Comparison of ENCODE assay signal across 8 cellular contexts in genomic region chr6:56541736-56542366, GRCh38.
A peak's percentile ranks its signal among the peaks of the same experiment; 100 is the strongest.
DNase-seq lines count a peak whose midpoint lies in the region; ATAC-seq and TF ChIP-seq lines count a peak whose summit lies in the region.

No MANE protein-coding gene starts in this region.

- no TSS peak for BruUV-seq in PC-9 (replicated peaks; lab: Mats Ljungman, UMichigan)

- H3K27ac Mint-ChIP-seq in endothelial cell (ENCODE audit: unreplicated experiment), result no peak overlapping the region

- no peaks in the 10 kb centered on the region for H3K9me3 ChIP-seq in PC-9 (ENCODE audit: insufficient read depth, low read depth)

- H3K4me3 ChIP-seq in GM12865 (ENCODE audit: low read depth, low read length) (peak overlapping the region; percentile 61), PC-9 (peak overlapping the region; percentile 62), fibroblast of the aortic adventitia (ENCODE audit: low read depth, low read length) (peak overlapping the region; percentile 77), skeletal muscle cell (ENCODE audit: low read depth, low read length) (peak overlapping the region; percentile 56)

- H3K4me2 ChIP-seq in PC-9, result peak overlapping the region; percentile 91

- POLR2A ChIA-PET in PC-9 (lab: Charles Lee; ENCODE audit: unreplicated experiment), result interaction anchor here (0.6 to 0.7 kb wide), 2 partner anchors 10 to 146 kb away, joined by 3 to 15 read pairs; no protein-coding TSS in a partner anchor

- peak overlapping the region; percentile 80 for H2AFZ ChIP-seq in PC-9

- H3K79me2 ChIP-seq in PC-9 (ENCODE audit: low read depth), result peaks cover 54% of the 10 kb centered on the region

- peaks cover 7% of the 10 kb centered on the region for H3K4me1 Mint-ChIP-seq in endothelial cell (ENCODE audit: unreplicated experiment)

- peaks cover 26% of the 10 kb centered on the region for H3K4me1 ChIP-seq in PC-9 (replicated peaks; ENCODE audit: insufficient read depth)

- peaks cover 2% of the 10 kb centered on the region for H3K27me3 Mint-ChIP-seq in endothelial cell (ENCODE audit: unreplicated experiment)

- peaks cover 29% of the 10 kb centered on the region for H3F3A ChIP-seq in PC-9 (ENCODE audit: insufficient read depth, low read depth)

- no peaks in the 10 kb centered on the region for H3K9me2 ChIP-seq in PC-9 (ENCODE audit: insufficient read depth)

- peaks cover 4% of the 10 kb centered on the region; the same call in 1 of the 2 replicates for H4K20me1 ChIP-seq in PC-9 (ENCODE audit: insufficient read depth)

- intact Hi-C loops in PC-9 (cut with micrococcal nuclease; ENCODE audit: unreplicated experiment), result no loop called here

- TF ChIP-seq CTCF in GM12865 (IDR thresholded peaks at IDR 0.05; ENCODE audit: insufficient read depth, low read depth, low read length, missing control alignments) (no peak), PC-9 (conservative IDR thresholded peaks at IDR 0.05) (no peak), fibroblast of the aortic adventitia (IDR thresholded peaks at IDR 0.05; ENCODE audit: insufficient read depth, low read length) (no peak), endothelial cell (IDR thresholded peaks at IDR 0.05; ENCODE audit: unreplicated experiment) (no peak)

- CTCF ChIA-PET in PC-9 (lab: Charles Lee), result interaction anchor here (0.6 to 0.7 kb wide), 5 partner anchors 8 to 697 kb away, joined by 3 to 11 read pairs (median 4); no protein-coding TSS in a partner anchor

- peak overlapping the region; percentile 87 for H3K27ac ChIP-seq in PC-9

- H3K9me3 Mint-ChIP-seq in endothelial cell (ENCODE audit: unreplicated experiment), result no peaks in the 10 kb centered on the region

- no peak for ATAC-seq in GM18867 (IDR thresholded peaks at IDR 0.05; ENCODE audit: unreplicated experiment)

- H3K36me3 Mint-ChIP-seq in endothelial cell (ENCODE audit: low read depth, unreplicated experiment), result no peaks in the 10 kb centered on the region

- no peaks in the 10 kb centered on the region for H3K36me3 ChIP-seq in PC-9 (ENCODE audit: low read depth)

- DNase-seq in GM12865 (ENCODE audit: low read depth) (no peak), PC-9 (no peak), fibroblast of the aortic adventitia (ENCODE audit: low read depth) (no peak), skeletal muscle cell (ENCODE audit: low read depth) (no peak), NCI-H345 treated with DMSO at 0.1 percent for 48 hours (lab: John Stamatoyannopoulos, UW; ENCODE audit: unreplicated experiment) (no peak), GDM1 (lab: John Stamatoyannopoulos, UW) (no peak), endothelial cell (ENCODE audit: low spot score) (no peak)

- H3K4me3 Mint-ChIP-seq in endothelial cell (ENCODE audit: unreplicated experiment), result no peak overlapping the region

- no peaks in the 10 kb centered on the region for H3K27me3 ChIP-seq in PC-9 (ENCODE audit: insufficient read depth, low read depth)
